22 cellular contexts compared by ENCODE assay signal in the genomic region with DNA sequence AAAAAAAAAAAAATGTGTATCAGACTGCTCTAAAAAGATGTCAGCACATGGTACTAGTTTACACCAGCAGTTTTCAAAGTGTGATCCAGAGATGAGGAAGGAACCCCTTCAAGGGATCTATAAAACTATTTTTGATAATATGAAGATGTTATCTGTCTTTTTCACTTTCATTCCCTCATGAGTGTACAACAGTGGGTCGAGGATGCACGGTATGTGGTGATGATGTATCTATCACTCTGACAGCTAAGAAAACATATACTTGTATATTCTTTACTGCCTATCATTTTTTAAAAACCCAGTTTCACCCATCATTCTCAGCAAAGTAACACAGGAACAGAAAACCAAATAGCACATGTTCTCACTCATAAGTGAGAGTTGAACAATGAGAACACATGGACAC.
"Had no signal": no experiment of that assay in that cellular context is flagged by ENCODE, and none has a peak within 500 bp of the region (broad histone marks: within the 10 kb centered on the region; RNA-seq: fewer than 3 reads in every experiment).

No MANE protein-coding gene starts in this region.

- H3K27ac ChIP-seq: foreskin keratinocyte, hepatocyte, left ventricle myocardium inferior, lower lobe of right lung, neural progenitor cell, ovary, right atrium auricular region had no signal

- H3K27me3 Mint-ChIP-seq: dendritic cell treated with granulocyte-macrophage colony-stimulating factor and Interleukin-4, amounts not matched to agents 40 ng/mL and 50 ng/mL, for 4 days; effector memory CD8-positive, alpha-beta T cell had no signal

- H3K9me3 ChIP-seq: left ventricle myocardium inferior, lower lobe of right lung, ovary, right atrium auricular region had no signal

- H3K36me3 Mint-ChIP-seq: memory B cell, natural killer cell had no signal

- H3K4me1 Mint-ChIP-seq: memory B cell, natural killer cell, neural progenitor cell had no signal

- H3K4me2 ChIP-seq: hepatocyte, neural progenitor cell had no signal

- H3K9me3 Mint-ChIP-seq: dendritic cell treated with granulocyte-macrophage colony-stimulating factor and Interleukin-4, amounts not matched to agents 40 ng/mL and 50 ng/mL, for 4 days; effector memory CD8-positive, alpha-beta T cell; memory B cell; mesothelial cell of epicardium; natural killer cell; neural progenitor cell had no signal

- ATAC-seq: effector memory CD8-positive, alpha-beta T cell; foreskin keratinocyte; left cardiac atrium; lower lobe of right lung; natural killer cell had no signal

- H3K4me3 ChIP-seq: hepatocyte, left ventricle myocardium inferior, lower lobe of right lung, neural progenitor cell, ovary, right atrium auricular region had no signal

- H3K9ac ChIP-seq: neural progenitor cell had no signal

- H2AFZ ChIP-seq: hepatocyte, neural progenitor cell had no signal

- DNase-seq: effector memory CD8-positive, alpha-beta T cell; erythroblast; foreskin keratinocyte; head of caudate nucleus; kidney; left cardiac atrium; left ventricle myocardium inferior; lower lobe of right lung; natural killer cell; nucleus accumbens; ovary; small intestine; stimulated activated CD4-positive, alpha-beta T cell treated with anti-CD3 and anti-CD28 coated beads, Interleukin-12 subunit alpha, Interleukin-12 subunit beta, amount 100 ng/mL, for 4 hours; stimulated activated naive CD4-positive, alpha-beta T cell; trophoblast cell had no signal

- H3K4me1 ChIP-seq: lower lobe of right lung, neural progenitor cell had no signal

- FAIRE-seq: kidney, small intestine, urothelium cell line had no signal

- H3K27me3 ChIP-seq: foreskin keratinocyte, hepatocyte, neural progenitor cell, ovary, right atrium auricular region had no signal

- H3K36me3 ChIP-seq: left ventricle myocardium inferior, lower lobe of right lung, neural progenitor cell, ovary, right atrium auricular region had no signal

- H3K4me3 Mint-ChIP-seq: dendritic cell treated with granulocyte-macrophage colony-stimulating factor and Interleukin-4, amounts not matched to agents 40 ng/mL and 50 ng/mL, for 4 days; effector memory CD8-positive, alpha-beta T cell; memory B cell; mesothelial cell of epicardium; natural killer cell; neural progenitor cell had no signal

- H3K27ac Mint-ChIP-seq: dendritic cell treated with granulocyte-macrophage colony-stimulating factor and Interleukin-4, amounts not matched to agents 40 ng/mL and 50 ng/mL, for 4 days; memory B cell; mesothelial cell of epicardium; natural killer cell; neural progenitor cell had no signal
